In the genomic region with DNA sequence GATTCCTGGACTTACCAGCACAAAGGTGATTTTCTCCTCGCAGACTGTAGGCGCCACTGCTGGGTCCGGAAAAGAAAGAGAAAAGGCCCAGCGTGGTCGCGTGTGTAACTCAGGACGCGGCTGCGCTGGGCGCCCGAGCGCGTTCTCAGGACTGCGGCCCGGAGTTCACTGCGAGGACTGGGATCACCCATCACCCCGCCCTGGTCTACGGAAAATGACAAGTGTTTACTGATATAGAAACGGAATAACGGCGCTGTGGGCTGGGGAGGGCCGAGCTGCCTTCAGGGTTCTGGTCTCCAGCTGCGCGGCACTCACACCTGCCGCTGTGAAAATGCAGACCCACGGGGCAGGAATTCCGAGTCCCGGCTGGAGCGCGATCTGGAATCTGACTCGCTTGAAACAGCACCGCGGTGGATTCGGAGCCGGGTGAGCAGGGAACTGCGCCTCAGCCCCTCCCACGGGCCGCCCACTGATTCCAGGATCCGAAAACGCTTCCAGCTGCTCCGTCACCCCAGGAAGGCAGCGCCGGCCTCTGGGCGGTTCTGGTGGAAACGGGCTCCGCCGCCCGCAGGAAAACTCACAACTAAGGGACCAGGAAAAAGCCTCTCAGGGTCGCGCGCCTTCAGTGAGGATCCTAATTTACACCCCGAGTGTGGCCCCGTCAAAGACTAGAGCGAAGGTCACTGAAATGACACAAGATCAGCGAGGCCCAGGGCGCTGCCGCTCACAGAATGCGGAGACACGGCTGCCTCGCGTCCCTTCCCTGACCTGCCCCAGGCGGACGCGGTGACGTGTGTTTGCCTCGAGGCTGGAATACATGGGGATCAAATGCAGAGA, we compare ENCODE assay signal across 8 cellular contexts. TPM values are rescaled to one million over a fixed set of nuclear protein-coding genes. Genes with fewer than 3 reads are reported as not detected.
DNase-seq lines count a peak whose midpoint lies in the region; ATAC-seq and TF ChIP-seq lines count a peak whose summit lies in the region.

No MANE protein-coding gene starts in this region.

- H3K4me3 ChIP-seq in BJ (ENCODE audit: low read depth, low read length), result peak overlapping the region; percentile 52
- H3K4me3 ChIP-seq in MG63, result peak overlapping the region; percentile 53
- peak overlapping the region; percentile 75 for H3K4me3 ChIP-seq in parathyroid adenoma (ENCODE audit: low read depth, low read length)
- peak overlapping the region; percentile 49 to 53 for H3K4me3 ChIP-seq in uterus

- TF ChIP-seq POLR2A in uterus (IDR thresholded peaks at IDR 0.05), result peak; percentile 43 to 65

- CTCF ChIA-PET in BJ (lab: Yijun Ruan, JAX), result interaction anchor here (0.9 to 2.3 kb wide), 7 partner anchors 8 to 133 kb away, joined by 3 to 6 read pairs (median 3); no protein-coding TSS in a partner anchor

- H3K27ac ChIP-seq in angular gyrus (ENCODE audit: low read depth, low read length) (peak overlapping the region; percentile 31), parathyroid adenoma (peak overlapping the region; percentile 93), uterus (peak overlapping the region; percentile 88 to 93)

- H3K9ac ChIP-seq in parathyroid adenoma, result peak overlapping the region; percentile 1

- peaks cover 4% of the 10 kb centered on the region for H3K4me1 ChIP-seq in parathyroid adenoma
- H3K4me1 ChIP-seq in uterus, result peaks cover 0 to 7% of the 10 kb centered on the region in 2 donors

- TF ChIP-seq CTCF in BJ (IDR thresholded peaks at IDR 0.05; ENCODE audit: insufficient read depth, low read depth, low read length) (peak; percentile 53), parathyroid adenoma (IDR thresholded peaks at IDR 0.05) (peak; percentile 44), uterus (IDR thresholded peaks at IDR 0.05) (peak in 3 of 4 experiments; percentile 44 to 65 (median 54))

- no peak for DNase-seq in BJ (ENCODE audit: low read depth)
- peak; percentile 82 for DNase-seq in MG63
- DNase-seq in T-helper 1 cell, result peak in 3 of 5 donors; percentile 22 to 71 (median 26)
- peak; percentile 94 for DNase-seq in left cardiac atrium
- peak; percentile 83 to 90 for DNase-seq in uterus

- H3K9me3 ChIP-seq in MG63, result no peaks in the 10 kb centered on the region
- no peaks in the 10 kb centered on the region for H3K9me3 ChIP-seq in parathyroid adenoma (ENCODE audit: control insufficient read depth, low read length)
- H3K9me3 ChIP-seq in uterus, result no peaks in the 10 kb centered on the region

- H3K4me2 ChIP-seq in parathyroid adenoma (ENCODE audit: low read length), result peak overlapping the region; percentile 97

- H3K27me3 ChIP-seq in BJ (ENCODE audit: control insufficient read depth, insufficient read depth, low read length), result peaks cover 12% of the 10 kb centered on the region
- no peaks in the 10 kb centered on the region for H3K27me3 ChIP-seq in MG63
- H3K27me3 ChIP-seq in parathyroid adenoma (ENCODE audit: control insufficient read depth, insufficient read depth, low read length), result no peaks in the 10 kb centered on the region
- H3K27me3 ChIP-seq in uterus, result no peaks in the 10 kb centered on the region

- POLR2A ChIA-PET in BJ (lab: Charles Lee), result interaction anchor here (0.6 kb wide), 1 partner anchor 12 kb away, joined by 4 read pairs; no protein-coding TSS in a partner anchor

- H3K36me3 ChIP-seq in BJ (ENCODE audit: control insufficient read depth, insufficient read depth, low read length), result no peaks in the 10 kb centered on the region
- no peaks in the 10 kb centered on the region for H3K36me3 ChIP-seq in MG63
- no peaks in the 10 kb centered on the region for H3K36me3 ChIP-seq in parathyroid adenoma (ENCODE audit: control insufficient read depth, insufficient read depth, low read length)
- no peaks in the 10 kb centered on the region for H3K36me3 ChIP-seq in uterus

- peak overlapping the region; percentile 90 for H2AFZ ChIP-seq in parathyroid adenoma

- peaks cover 9% of the 10 kb centered on the region for H3K79me2 ChIP-seq in parathyroid adenoma

- intact Hi-C loops in left cardiac atrium (cut with DNase I), result no loop called here
- intact Hi-C loops in uterus (cut with DNase I; ENCODE audit: low total_unique reads), result no loop called here

- peak; percentile 73 for ATAC-seq in GM21390 (IDR thresholded peaks at IDR 0.05; ENCODE audit: unreplicated experiment)
- peak; percentile 91 to 96 for ATAC-seq in left cardiac atrium

RNA-seq across cellular contexts. Expression of gene HLA-A, which starts 34.5 kb away (rescaled TPM):
- 505 and 737 TPM in 2 replicates for polyA plus RNA-seq in BJ (2011; rRNA removed)
- polyA minus RNA-seq in BJ (2011; rRNA and poly(A)+ RNA removed), result 47.1 and 51.3 TPM in 2 replicates
- 139 and 315 TPM in 2 replicates for total RNA-seq in MG63 (2014; rRNA removed; shearing (Covaris generic); ENCODE audit: low replicate concordance)
- 100 to 1,000 TPM; 290 to 337 TPM for total RNA-seq in left cardiac atrium
- 100 to 1,000 TPM; 160 to 722 (median 625) TPM for total RNA-seq in uterus

Comparison
In these comparisons a context has a peak if more than half of its experiments do, and no peak if none do; other contexts are left out.
1. H3K27ac ChIP-seq: peak in every context shown above with its lines; median percentile 93 in parathyroid adenoma; 90 in uterus; 31 in angular gyrus.